34 cellular contexts compared by ENCODE assay signal in the genomic region with DNA sequence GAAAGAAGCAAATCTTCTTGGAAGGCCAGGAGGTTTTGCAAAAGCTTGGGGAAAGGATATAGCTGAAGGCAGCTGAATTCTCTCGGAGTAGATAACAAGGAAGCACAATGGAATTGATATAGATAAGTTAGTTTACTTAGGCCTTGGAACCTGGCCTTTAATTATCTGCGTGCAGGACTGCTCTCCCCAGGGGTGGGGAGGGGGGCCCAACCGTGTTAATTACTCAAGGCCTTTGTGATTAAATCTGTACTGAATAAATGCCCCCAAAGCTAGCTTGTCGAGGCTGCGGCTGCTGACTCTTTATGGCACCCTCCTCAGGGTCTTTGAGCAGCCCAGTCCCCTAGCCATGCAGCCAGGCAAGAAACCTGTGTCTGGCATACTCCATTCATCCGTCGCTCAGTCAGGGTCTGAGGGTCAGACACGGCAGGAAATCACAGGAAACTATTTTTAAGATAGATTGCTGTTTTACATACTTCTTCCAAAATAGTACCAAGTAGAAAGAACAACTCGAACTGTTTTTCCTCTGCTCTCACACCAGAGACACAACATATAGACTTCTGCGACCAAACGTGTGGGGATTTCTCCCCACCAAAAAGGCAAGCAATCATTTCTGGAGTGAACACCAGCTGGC. TPM values are rescaled to one million over a fixed set of nuclear protein-coding genes. Genes with fewer than 3 reads are reported as not detected.
DNase-seq lines count a peak whose midpoint lies in the region; ATAC-seq and TF ChIP-seq lines count a peak whose summit lies in the region.
"Had no signal": no experiment of that assay in that cellular context is flagged by ENCODE, and none has a peak within 500 bp of the region (broad histone marks: within the 10 kb centered on the region; RNA-seq: fewer than 3 reads in every experiment).

No MANE protein-coding gene starts in this region.

- CTCF ChIA-PET in OCI-LY7 (lab: Charles Lee; ENCODE audit: unreplicated experiment), result no interaction called here

- no peak for TF ChIP-seq CTCF in OCI-LY7 (conservative IDR thresholded peaks at IDR 0.05; ENCODE audit: low read length)

- H3K79me2 ChIP-seq in OCI-LY7 (ENCODE audit: insufficient read depth, low read depth, low read length), result no peaks in the 10 kb centered on the region
- H3K79me2 ChIP-seq: hepatocyte had no signal

- H3K27ac ChIP-seq in BLaER1 treated with 17β-estradiol and CSF1 and Interleukin-3, amounts not matched to agents 10 nM and 100 nM, result peak overlapping the region in 7 of 11 experiments; percentile 8 to 41 (median 22); a peak in 7 of 22 replicates
- H3K27ac ChIP-seq in OCI-LY7 (ENCODE audit: low read depth, low read length, poor library complexity, severe bottlenecking) (peak overlapping the region; percentile 72), mesodermal cell (ENCODE audit: low read depth, low read length, severe bottlenecking) (peak overlapping the region; percentile 65)
- H3K27ac ChIP-seq: brain microvascular endothelial cell, dorsolateral prefrontal cortex, gastroesophageal sphincter, hepatocyte, PC-9 had no signal

- H3K9me2 ChIP-seq in OCI-LY7 (ENCODE audit: insufficient read depth, low read length), result no peaks in the 10 kb centered on the region

- no TSS peak for BruUV-seq in OCI-LY7 (replicated peaks; lab: Mats Ljungman, UMichigan)

- no peak overlapping the region for H3K4me3 ChIP-seq in BLaER1 treated with 17β-estradiol and CSF1 and Interleukin-3, amounts not matched to agents 10 nM and 100 nM
- H3K4me3 ChIP-seq in OCI-LY7 (ENCODE audit: low read depth, low read length, poor library complexity, severe bottlenecking) (peak overlapping the region; percentile 29), mesodermal cell (ENCODE audit: extremely low read depth, insufficient read depth, low read length, poor library complexity, severe bottlenecking) (no peak overlapping the region)
- H3K4me3 ChIP-seq: dorsolateral prefrontal cortex, gastroesophageal sphincter, hepatocyte, PC-9, spleen, uterus had no signal

- peak overlapping the region in 1 of 11 experiments; percentile 4; a peak in 1 of 22 replicates for H3K9ac ChIP-seq in BLaER1 treated with 17β-estradiol and CSF1 and Interleukin-3, amounts not matched to agents 10 nM and 100 nM

- H3K9me3 ChIP-seq in BLaER1 treated with 17β-estradiol and CSF1 and Interleukin-3, amounts not matched to agents 10 nM and 100 nM (replicated peaks in 1 of 11), result peaks cover 7 to 35% (median 13%) of the 10 kb centered on the region in 11 experiments; a peak in 18 of 22 replicates
- H3K9me3 ChIP-seq in OCI-LY7 (ENCODE audit: low read length) (no peaks in the 10 kb centered on the region), mesodermal cell (ENCODE audit: control insufficient read depth, low read length) (no peaks in the 10 kb centered on the region)
- H3K9me3 ChIP-seq: gastroesophageal sphincter, spleen, uterus had no signal

- no peaks in the 10 kb centered on the region for H3K27me3 ChIP-seq in BLaER1 treated with 17β-estradiol and CSF1 and Interleukin-3, amounts not matched to agents 10 nM and 100 nM
- H3K27me3 ChIP-seq: brain microvascular endothelial cell, gastroesophageal sphincter, hepatocyte, spleen, uterus had no signal

- H3K4me1 ChIP-seq in BLaER1 treated with 17β-estradiol and CSF1 and Interleukin-3, amounts not matched to agents 10 nM and 100 nM, result peaks cover 5 to 45% (median 35%) of the 10 kb centered on the region in 10 experiments; a peak in 17 of 20 replicates
- H3K4me1 ChIP-seq in OCI-LY7 (ENCODE audit: insufficient read depth, low read length, poor library complexity, severe bottlenecking) (peaks cover 33% of the 10 kb centered on the region), mesodermal cell (ENCODE audit: control insufficient read depth, insufficient read depth, low read length, poor library complexity, severe bottlenecking) (no peaks in the 10 kb centered on the region)
- H3K4me1 ChIP-seq: gastroesophageal sphincter, uterus had no signal

- ATAC-seq in HG03135 (IDR thresholded peaks at IDR 0.05; ENCODE audit: unreplicated experiment), result no peak
- no peak for ATAC-seq in GM21529 (IDR thresholded peaks at IDR 0.05; ENCODE audit: unreplicated experiment)
- ATAC-seq: activated T-helper 17 cell treated with anti-CD3 and anti-CD28 coated beads, Interleukin-2, amount 50 U/mL, for 72 hours; gastroesophageal sphincter; stimulated activated naive CD8-positive, alpha-beta T cell treated with anti-CD3 and anti-CD28 coated beads, Interleukin-15, amount 100 ng/mL, for 72 hours had no signal

- H4K20me1 ChIP-seq in BLaER1 treated with 17β-estradiol and CSF1 and Interleukin-3, amounts not matched to agents 10 nM and 100 nM, result no peaks in the 10 kb centered on the region
- no peaks in the 10 kb centered on the region for H4K20me1 ChIP-seq in OCI-LY7 (ENCODE audit: insufficient read depth, low read length)

- H3K36me3 ChIP-seq in BLaER1 treated with 17β-estradiol and CSF1 and Interleukin-3, amounts not matched to agents 10 nM and 100 nM, result no peaks in the 10 kb centered on the region
- H3K36me3 ChIP-seq in OCI-LY7 (ENCODE audit: insufficient read depth, low read length), result no peaks in the 10 kb centered on the region
- no peaks in the 10 kb centered on the region for H3K36me3 ChIP-seq in mesodermal cell (ENCODE audit: control insufficient read depth, insufficient read depth, low read length)
- H3K36me3 ChIP-seq: brain microvascular endothelial cell, gastroesophageal sphincter, spleen, uterus had no signal

- POLR2A ChIA-PET in OCI-LY7 (lab: Charles Lee), result no interaction called here

- intact Hi-C loops in OCI-LY7 (cut with micrococcal nuclease; ENCODE audit: unreplicated experiment), result no loop called here

- DNase-seq in OCI-LY7 (ENCODE audit: low spot score) (peak; percentile 43), dermis blood vessel endothelial cell (peak; percentile 20), foreskin melanocyte (no peak)
- no peak for DNase-seq in activated naive CD4-positive, alpha-beta T cell treated with Interleukin-2 at 50 U/mL for 16 hours
- DNase-seq: activated CD4-positive, alpha-beta T cell treated with anti-CD3 and anti-CD28 coated beads for 4 hours; AML-193; amygdala; brain microvascular endothelial cell; CD8-positive, alpha-beta memory T cell; DMS 273 treated with DMSO at 0.1 percent for 48 hours; dorsolateral prefrontal cortex; EL; NCI-H1048; NCI-H1694 treated with DMSO at 0.1 percent for 48 hours; PC-9; posterior cingulate gyrus; SHP77; spleen; stimulated activated CD4-positive, alpha-beta T cell treated with anti-CD3 and anti-CD28 coated beads, Interleukin-2, amount 100 ng/mL, for 24 hours; stimulated activated CD8-positive, alpha-beta memory T cell treated with anti-CD3 and anti-CD28 coated beads, Interleukin-4, amount 100 ng/mL, for 48 hours; stimulated activated naive CD8-positive, alpha-beta T cell treated with anti-CD3 and anti-CD28 coated beads, Interleukin-15, amount 100 ng/mL, for 72 hours; T-helper 2 cell; uterus had no signal

- H2AFZ ChIP-seq in OCI-LY7 (ENCODE audit: low read length), result peak overlapping the region; percentile 38; the same call in 1 of the 2 replicates
- H2AFZ ChIP-seq: hepatocyte, PC-9 had no signal

- H3K4me2 ChIP-seq in BLaER1 treated with 17β-estradiol and CSF1 and Interleukin-3, amounts not matched to agents 10 nM and 100 nM, result peak overlapping the region; percentile 0 to 68 (median 53); a peak in 19 of 22 replicates
- peak overlapping the region; percentile 51 for H3K4me2 ChIP-seq in OCI-LY7 (ENCODE audit: low read length)
- H3K4me2 ChIP-seq: hepatocyte, PC-9 had no signal

- 69 to 83% methylated on average over 6 to 10 of the region's 11 CpGs for WGBS in mesodermal cell (ENCODE audit: insufficient coverage in 2 of 2), 2 experiments

RNA-seq across cellular contexts. Expression of gene MS4A2, which starts 36.5 kb away (rescaled TPM):
- total RNA-seq in OCI-LY7 (2014; rRNA removed; shearing (Covaris generic)), result not detected in 2 replicates
- total RNA-seq in OCI-LY7 (2022), result not detected in 2 replicates
- total RNA-seq in dermis blood vessel endothelial cell, result not detected in 2 replicates
- not detected for polyA plus RNA-seq in mesodermal cell (2013, experiment 1 of 2)
- not detected for polyA plus RNA-seq in mesodermal cell (2013, experiment 2 of 2)
- total RNA-seq: A673; activated T-helper 17 cell treated with anti-CD3 and anti-CD28 coated beads, Interleukin-2, amount 50 U/mL, for 72 hours; CD8-positive, alpha-beta memory T cell; cerebellum; dorsolateral prefrontal cortex; fibroblast of lung; hepatocyte; NCI-H460; PC-9 had no signal
- polyA plus RNA-seq: CD8-positive, alpha-beta memory T cell; fibroblast of lung; hepatocyte had no signal

RNA-seq across cellular contexts. Expression of gene MS4A6A, which starts 58.0 kb away (rescaled TPM):
- not detected in 2 replicates for total RNA-seq in OCI-LY7 (2014; rRNA removed; shearing (Covaris generic))
- total RNA-seq in OCI-LY7 (2022) (not detected in 2 replicates), dermis blood vessel endothelial cell (1.3 and 6.0 TPM in 2 replicates)
- 1.3 TPM for polyA plus RNA-seq in mesodermal cell (2013, experiment 1 of 2)
- 1.6 TPM for polyA plus RNA-seq in mesodermal cell (2013, experiment 2 of 2)
- total RNA-seq: A673; activated T-helper 17 cell treated with anti-CD3 and anti-CD28 coated beads, Interleukin-2, amount 50 U/mL, for 72 hours; fibroblast of lung; NCI-H460; PC-9 had no signal
- polyA plus RNA-seq: fibroblast of lung had no signal

Comparison
In these comparisons a context has a peak if more than half of its experiments do, and no peak if none do; other contexts are left out.
1. H3K27ac ChIP-seq: peak in every context shown above with its lines; median percentile 72 in OCI-LY7; 65 in mesodermal cell; 22 in BLaER1 treated with 17β-estradiol and CSF1 and Interleukin-3, amounts not matched to agents 10 nM and 100 nM.
2. DNase-seq: peak in OCI-LY7 (single experiment) and dermis blood vessel endothelial cell (single experiment); none in foreskin melanocyte (single experiment) and activated naive CD4-positive, alpha-beta T cell treated with Interleukin-2 at 50 U/mL for 16 hours (single experiment).